In genomic region chr10:108877130-108877529, GRCh38 we compare ENCODE assay signal across 25 cellular contexts.
DNase-seq lines count a peak whose midpoint lies in the region; ATAC-seq, FAIRE-seq and TF ChIP-seq lines count a peak whose summit lies in the region.
"Had no signal": no experiment of that assay in that cellular context is flagged by ENCODE, and none has a peak within 500 bp of the region (broad histone marks: within the 10 kb centered on the region; RNA-seq: fewer than 3 reads in every experiment).

No MANE protein-coding gene starts in this region.

- H3K4me3 ChIP-seq in fibroblast of villous mesenchyme (ENCODE audit: low read depth, low read length) (no peak overlapping the region), pancreas (no peak overlapping the region)
- H3K4me3 ChIP-seq: coronary artery, gastrocnemius medialis, right atrium auricular region had no signal

- TF ChIP-seq CTCF in fibroblast of villous mesenchyme (IDR thresholded peaks at IDR 0.05; ENCODE audit: insufficient read depth, low read depth, low read length) (no peak), GM13976 (IDR thresholded peaks at IDR 0.05; ENCODE audit: borderline replicate concordance, control extremely low read depth, extremely low read depth, insufficient read depth, missing control alignments) (no peak), pancreas (IDR thresholded peaks at IDR 0.05) (no peak)

- no peaks in the 10 kb centered on the region for H3K4me1 ChIP-seq in pancreas
- H3K4me1 ChIP-seq: Caco-2, gastrocnemius medialis, right atrium auricular region had no signal

- DNase-seq in EH (ENCODE audit: low read depth) (peak; percentile 42), SK-N-DZ (ENCODE audit: low spot score) (peak; percentile 76), fibroblast of villous mesenchyme (ENCODE audit: low read depth) (peak; percentile 53), retina (peak; percentile 8), GM13976 (ENCODE audit: low spot score) (no peak), pancreas (no peak), HK-2 (ENCODE audit: unreplicated experiment) (no peak)
- DNase-seq: activated CD8-positive, alpha-beta T cell treated with anti-CD3 and anti-CD28 coated beads, Interleukin-2, amount 10 ng/mL, durations not matched to agents 7 days and 5 days; activated T-cell treated with anti-CD3 and anti-CD28 coated beads, Interleukin-2, amount 50 U/mL, for 24 hours; AML-193; gastrocnemius medialis; NCI-H187 treated with DMSO at 0.1 percent for 48 hours; NCI-H345; NK-92 treated with Interleukin-12 subunit alpha and Interleukin-12 subunit beta, amount 100 ng/mL, for 24 hours; occipital lobe; T-helper 9 cell had no signal

- no peak overlapping the region for H3K27ac ChIP-seq in pancreas
- H3K27ac ChIP-seq: coronary artery, gastrocnemius medialis, right atrium auricular region had no signal

- no peak for FAIRE-seq in pancreas (lab: Jason Lieb, UNC)
- FAIRE-seq: endothelial cell of umbilical vein, RCC 7860 had no signal

- ATAC-seq in pancreas (no peak), HG02763 (IDR thresholded peaks at IDR 0.05; ENCODE audit: unreplicated experiment) (no peak)
- ATAC-seq: activated CD4-positive, CD25-positive, alpha-beta regulatory T cell treated with anti-CD3 and anti-CD28 coated beads, Interleukin-2, amount 50 U/mL, for 24 hours; activated CD8-positive, alpha-beta T cell treated with anti-CD3 and anti-CD28 coated beads, Interleukin-2, amount 10 ng/mL, durations not matched to agents 7 days and 5 days; gastrocnemius medialis; HCT116; stimulated activated effector memory CD8-positive, alpha-beta T cell treated with anti-CD3 and anti-CD28 coated beads, Interleukin-12 subunit alpha, Interleukin-12 subunit beta, amount 100 ng/mL, for 72 hours had no signal

- WGBS in pancreas, 2 donors, result 21 to 37% methylated on average over 5 of the region's 5 CpGs

- H3K27me3 ChIP-seq in pancreas, result no peaks in the 10 kb centered on the region
- H3K27me3 ChIP-seq: gastrocnemius medialis, right atrium auricular region had no signal

- no peaks in the 10 kb centered on the region for H3K9me3 ChIP-seq in pancreas
- H3K9me3 ChIP-seq: Caco-2, gastrocnemius medialis, right atrium auricular region had no signal

- intact Hi-C loops in pancreas (cut with DNase I), result no loop called here

- in situ Hi-C loops in GM13976 (cut with MboI; ENCODE audit: low sequenced_read_pairs, unreplicated experiment), result no loop called here

- H3K36me3 ChIP-seq in pancreas, result no peaks in the 10 kb centered on the region
- H3K36me3 ChIP-seq: gastrocnemius medialis, right atrium auricular region had no signal

Comparison
In these comparisons a context has a peak if more than half of its experiments do, and no peak if none do; other contexts are left out.
1. DNase-seq: peak in EH (single experiment), SK-N-DZ (single experiment), fibroblast of villous mesenchyme (single experiment) and retina (single experiment); none in GM13976 (single experiment), pancreas (0 of 6) and HK-2 (single experiment).